Comparison of ENCODE assay signal across 12 cellular contexts in the genomic region with DNA sequence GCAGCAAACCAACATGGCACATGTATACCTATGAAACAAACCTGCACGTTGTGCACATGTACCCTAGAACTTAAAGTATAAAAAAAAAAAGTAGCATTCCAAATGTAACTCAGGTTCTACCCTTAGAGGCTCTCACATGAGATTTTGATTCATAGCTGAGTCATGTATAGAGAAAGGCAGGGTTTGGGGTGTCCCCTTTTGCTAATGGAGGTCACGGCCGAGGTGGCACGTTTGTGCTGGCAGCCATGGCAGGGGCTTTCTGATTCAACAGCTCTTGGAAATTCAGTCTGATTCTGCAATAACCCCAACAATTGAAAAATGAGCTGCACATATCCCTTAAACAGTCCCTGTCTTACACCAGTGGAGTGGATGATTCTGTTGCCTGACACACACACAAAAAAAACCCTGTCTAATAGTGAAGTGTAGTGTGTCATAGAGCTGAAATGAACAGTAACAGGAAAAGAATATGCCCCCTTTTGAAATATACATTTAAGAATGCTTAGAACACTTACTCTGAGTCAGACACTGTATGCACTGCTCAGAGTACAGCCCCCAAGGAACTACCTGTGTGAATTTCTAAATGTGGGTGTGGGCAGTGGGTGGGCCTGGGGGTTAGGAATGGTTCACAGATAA. TPM values are rescaled to one million over a fixed set of nuclear protein-coding genes. Genes with fewer than 3 reads are reported as not detected.
A peak's percentile ranks its signal among the peaks of the same experiment; 100 is the strongest.
DNase-seq lines count a peak whose midpoint lies in the region; ATAC-seq and TF ChIP-seq lines count a peak whose summit lies in the region.
"Had no signal": no experiment of that assay in that cellular context is flagged by ENCODE, and none has a peak within 500 bp of the region (broad histone marks: within the 10 kb centered on the region; RNA-seq: fewer than 3 reads in every experiment).

No MANE protein-coding gene starts in this region.

- H3K9me3 ChIP-seq in T-helper 17 cell (ENCODE audit: control insufficient read depth, low read length, poor library complexity, severe bottlenecking) (no peaks in the 10 kb centered on the region), osteoblast (ENCODE audit: low read depth, low read length) (no peaks in the 10 kb centered on the region)
- H3K9me3 ChIP-seq: MG63, upper lobe of left lung had no signal

- H3K36me3 Mint-ChIP-seq in T-helper 17 cell (ENCODE audit: low read depth) (peaks cover 4% of the 10 kb centered on the region), osteocyte (ENCODE audit: unreplicated experiment) (no peaks in the 10 kb centered on the region)

- H3K4me3 Mint-ChIP-seq in T-helper 17 cell, result peak overlapping the region; percentile 47
- no peak overlapping the region for H3K4me3 Mint-ChIP-seq in osteocyte (ENCODE audit: unreplicated experiment)
- H3K4me3 Mint-ChIP-seq: neural crest cell had no signal

- H2AFZ ChIP-seq in osteoblast (ENCODE audit: low read length), result peak overlapping the region; percentile 29

- DNase-seq in T-helper 17 cell, result no peak
- peak; percentile 66 for DNase-seq in osteoblast (ENCODE audit: insufficient read length, low spot score, missing footprints)
- DNase-seq in NCI-H510A treated with DMSO at 0.1 percent for 48 hours (lab: John Stamatoyannopoulos, UW), result no peak
- no peak for DNase-seq in HuH-7.5 (ENCODE audit: low spot score)
- no peak for DNase-seq in C1 segment of cervical spinal cord (lab: John Stamatoyannopoulos, UW)
- DNase-seq in osteocyte (ENCODE audit: extremely low spot score, unreplicated experiment), result no peak
- DNase-seq: MG63 had no signal

- ATAC-seq in GM18511 (IDR thresholded peaks at IDR 0.05; ENCODE audit: unreplicated experiment) (peak; percentile 95), HG02610 (IDR thresholded peaks at IDR 0.05; ENCODE audit: unreplicated experiment) (peak; percentile 99), T-helper 17 cell (peak; percentile 53)

- H3K27ac Mint-ChIP-seq in T-helper 17 cell (peak overlapping the region; percentile 5), osteocyte (ENCODE audit: unreplicated experiment) (no peak overlapping the region)

- TF ChIP-seq CTCF in osteoblast (IDR thresholded peaks at IDR 0.05; ENCODE audit: extremely low read depth, low read depth, low read length) (no peak), osteocyte (IDR thresholded peaks at IDR 0.05) (no peak)

- no peaks in the 10 kb centered on the region for H3K27me3 ChIP-seq in osteoblast (ENCODE audit: insufficient read depth, low read length)
- H3K27me3 ChIP-seq: MG63, upper lobe of left lung had no signal

- H3K27ac ChIP-seq in osteoblast (ENCODE audit: low read depth, low read length), result no peak overlapping the region
- H3K27ac ChIP-seq: upper lobe of left lung had no signal

- H3K27me3 Mint-ChIP-seq in T-helper 17 cell (no peaks in the 10 kb centered on the region), osteocyte (ENCODE audit: unreplicated experiment) (peaks cover 39% of the 10 kb centered on the region)

- H3K4me1 Mint-ChIP-seq in T-helper 17 cell (peaks cover 21% of the 10 kb centered on the region), osteocyte (ENCODE audit: unreplicated experiment) (no peaks in the 10 kb centered on the region)
- H3K4me1 Mint-ChIP-seq: neural crest cell had no signal

- no peaks in the 10 kb centered on the region for H3K79me2 ChIP-seq in osteoblast (ENCODE audit: insufficient read depth, low read length)

- no peaks in the 10 kb centered on the region for H4K20me1 ChIP-seq in osteoblast (ENCODE audit: insufficient read depth, low read length)

- H3K4me3 ChIP-seq in osteoblast (ENCODE audit: insufficient read depth, low read length), result no peak overlapping the region
- H3K4me3 ChIP-seq: MG63, upper lobe of left lung had no signal

- H3K4me1 ChIP-seq in osteoblast (ENCODE audit: insufficient read depth, low read length), result peaks cover 5% of the 10 kb centered on the region
- H3K4me1 ChIP-seq: upper lobe of left lung had no signal

- H3K9me3 Mint-ChIP-seq in osteocyte (ENCODE audit: unreplicated experiment), result no peaks in the 10 kb centered on the region

- no peak overlapping the region for H3K4me2 ChIP-seq in osteoblast (ENCODE audit: insufficient read depth, low read length)

- H3K36me3 ChIP-seq in osteoblast (ENCODE audit: insufficient read depth, low read length), result no peaks in the 10 kb centered on the region
- H3K36me3 ChIP-seq: MG63, upper lobe of left lung had no signal

RNA-seq across cellular contexts. Expression of a gene that starts 40.4 kb away (rescaled TPM):
- total RNA-seq in T-helper 17 cell (not detected), osteoblast (not detected in 2 replicates), osteocyte (not detected in 2 replicates)
- total RNA-seq: activated CD8-positive, alpha-beta memory T cell treated with anti-CD3 and anti-CD28 coated beads for 36 hours; neural crest cell had no signal
